Comparison of ENCODE assay signal across 26 cellular contexts in the genomic region with DNA sequence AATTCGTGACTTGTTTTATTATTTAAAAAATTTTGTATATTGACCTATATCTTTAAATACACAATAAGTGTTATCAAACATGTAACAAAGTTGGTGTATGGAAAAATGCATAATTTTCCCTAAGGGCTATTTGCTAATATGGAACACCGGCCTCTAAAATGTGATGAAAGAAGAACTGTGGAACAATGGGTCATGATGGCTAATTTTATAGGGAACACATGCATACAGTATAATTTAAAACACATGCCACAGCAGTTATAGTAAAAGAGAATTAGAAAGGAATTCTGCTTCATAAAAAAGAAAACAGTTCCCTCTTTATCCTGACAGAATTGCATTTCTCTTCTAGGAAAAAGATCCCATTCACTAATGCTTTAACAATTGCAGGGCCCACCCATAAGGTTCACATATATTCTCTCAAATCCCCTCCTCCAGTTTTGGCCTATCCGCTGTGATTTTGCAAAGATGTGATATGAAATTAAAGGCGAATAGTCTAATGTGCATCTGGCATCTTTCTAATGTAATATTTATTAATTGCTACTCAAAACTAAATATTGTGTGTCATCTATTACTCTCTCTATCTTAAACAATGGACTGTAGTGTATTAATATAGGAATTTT.
A peak's percentile ranks its signal among the peaks of the same experiment; 100 is the strongest.
DNase-seq lines count a peak whose midpoint lies in the region; ATAC-seq and TF ChIP-seq lines count a peak whose summit lies in the region.
"Had no signal": no experiment of that assay in that cellular context is flagged by ENCODE, and none has a peak within 500 bp of the region (broad histone marks: within the 10 kb centered on the region; RNA-seq: fewer than 3 reads in every experiment).

No MANE protein-coding gene starts in this region.

- BruUV-seq in IMR-90 (replicated peaks; lab: Mats Ljungman, UMichigan): no TSS peak

- H3K4me2 ChIP-seq in IMR-90 (ENCODE audit: low read depth, low read length) (no peak overlapping the region), Karpas-422 (ENCODE audit: low read depth, low read length, poor library complexity, severe bottlenecking) (no peak overlapping the region), mesendoderm (ENCODE audit: low read length) (no peak overlapping the region)

- H4K5ac ChIP-seq in IMR-90 (ENCODE audit: low read depth, low read length) (no peak overlapping the region), mesendoderm (ENCODE audit: low read length) (no peak overlapping the region)

- H3K18ac ChIP-seq in IMR-90 (ENCODE audit: low read depth, low read length) (peak overlapping the region; percentile 62; the same call in 1 of the 2 replicates), mesendoderm (ENCODE audit: low read length) (no peak overlapping the region)

- no peak overlapping the region for H4K8ac ChIP-seq in IMR-90 (ENCODE audit: low read depth in 2 of 2, low read length in 2 of 2)
- H4K8ac ChIP-seq in mesendoderm (ENCODE audit: low read depth, low read length): no peak overlapping the region

- in situ Hi-C loops in IMR-90 (cut with MboI; ENCODE audit: low sequenced_read_pairs): no loop called here

- no peaks in the 10 kb centered on the region for H3K27me3 ChIP-seq in IMR-90 (ENCODE audit: control insufficient read depth, insufficient read depth, low read length)
- H3K27me3 ChIP-seq in ectodermal cell (ENCODE audit: control insufficient read depth, insufficient read depth, low read length, poor library complexity, severe bottlenecking): no peaks in the 10 kb centered on the region
- no peaks in the 10 kb centered on the region for H3K27me3 ChIP-seq in Karpas-422 (ENCODE audit: low read length)
- no peaks in the 10 kb centered on the region for H3K27me3 ChIP-seq in mesendoderm (ENCODE audit: insufficient read depth, low read length, poor library complexity)
- H3K27me3 ChIP-seq: ascending aorta, heart left ventricle, vagina had no signal

- H3K36me3 ChIP-seq in IMR-90 (ENCODE audit: control insufficient read depth, insufficient read depth, low read length) (no peaks in the 10 kb centered on the region), ectodermal cell (ENCODE audit: control insufficient read depth, insufficient read depth, low read length) (no peaks in the 10 kb centered on the region), Karpas-422 (ENCODE audit: insufficient read depth, low read length) (no peaks in the 10 kb centered on the region), mesendoderm (ENCODE audit: control insufficient read depth, insufficient read depth, low read length) (no peaks in the 10 kb centered on the region)
- H3K36me3 ChIP-seq: ascending aorta, heart left ventricle, vagina had no signal

- TF ChIP-seq CTCF in AG10803 (conservative IDR thresholded peaks at IDR 0.05; ENCODE audit: low read length) (no peak), IMR-90 (conservative IDR thresholded peaks at IDR 0.05; ENCODE audit: low read depth, low read length) (no peak), mesothelial cell of epicardium (IDR thresholded peaks at IDR 0.05; ENCODE audit: unreplicated experiment) (no peak)

- H3K27ac Mint-ChIP-seq in mesothelial cell of epicardium: peak overlapping the region; percentile 52
- H3K27ac Mint-ChIP-seq: activated naive CD4-positive, alpha-beta T cell treated with anti-CD3 and anti-CD28 coated beads, Interleukin-2, amount 50 U/mL, for 24 hours; CD4-positive, alpha-beta memory T cell; immature natural killer cell; progenitor cell of endocrine pancreas; T-helper 1 cell treated with Interleukin-12 subunit alpha and Interleukin-12 subunit beta and Interleukin-4 antibody, amounts not matched to agents 30 μg/mL and 1 μg/mL, for 36 hours had no signal

- H2AFZ ChIP-seq in IMR-90 (replicated peaks; ENCODE audit: low read length, poor library complexity): no peak overlapping the region
- no peak overlapping the region for H2AFZ ChIP-seq in Karpas-422 (ENCODE audit: low read length)

- peaks cover 5% of the 10 kb centered on the region for H3K36me3 Mint-ChIP-seq in mesothelial cell of epicardium
- H3K36me3 Mint-ChIP-seq: activated naive CD4-positive, alpha-beta T cell treated with anti-CD3 and anti-CD28 coated beads, Interleukin-2, amount 50 U/mL, for 24 hours; CD4-positive, alpha-beta memory T cell; immature natural killer cell had no signal

- TF ChIP-seq POLR2A in IMR-90 (IDR thresholded peaks at IDR 0.05; ENCODE audit: low read depth, low read length): no peak

- no peaks in the 10 kb centered on the region for H3K9me3 ChIP-seq in IMR-90 (ENCODE audit: control insufficient read depth, insufficient read depth, low read length)
- H3K9me3 ChIP-seq in ectodermal cell (ENCODE audit: control insufficient read depth, low read length): no peaks in the 10 kb centered on the region
- H3K9me3 ChIP-seq in Karpas-422 (ENCODE audit: low read length): no peaks in the 10 kb centered on the region
- H3K9me3 ChIP-seq: ascending aorta, vagina had no signal

- DNase-seq in AG10803 (ENCODE audit: low read depth) (peak; percentile 90), IMR-90 (peak; percentile 16), mesothelial cell of epicardium (ENCODE audit: low spot score in 2 of 2, unreplicated experiment in 2 of 2) (no peak), SIG-M5 treated with dmso at 0.1 percent for 504 hours (lab: John Stamatoyannopoulos, UW; ENCODE audit: unreplicated experiment) (no peak), Karpas-422 (no peak), DMS53 (lab: John Stamatoyannopoulos, UW) (no peak), mesendoderm (no peak)
- DNase-seq: activated CD4-positive, alpha-beta T cell treated with anti-CD3 and anti-CD28 coated beads for 4 hours; CD4-positive, alpha-beta memory T cell; DMS153; heart left ventricle; immature natural killer cell; Kasumi-1; midbrain; NCI-H1092 treated with DMSO at 0.1 percent for 48 hours; NCI-H2081; NCI-H446; Right ventricle myocardium superior had no signal

- H3K79me1 ChIP-seq in IMR-90 (ENCODE audit: low read depth in 1 of 2, low read length in 2 of 2) (no peaks in the 10 kb centered on the region), mesendoderm (ENCODE audit: low read length) (no peaks in the 10 kb centered on the region)

- no peak overlapping the region for H2AK9ac ChIP-seq in IMR-90 (replicated peaks; ENCODE audit: low read depth, low read length, poor library complexity)

- no peak overlapping the region for H3K14ac ChIP-seq in IMR-90 (replicated peaks; ENCODE audit: low read depth, low read length)

- no peak overlapping the region for H3K9ac ChIP-seq in IMR-90 (ENCODE audit: low read depth, low read length)
- no peak overlapping the region for H3K9ac ChIP-seq in Karpas-422 (ENCODE audit: low read length)
- no peak overlapping the region for H3K9ac ChIP-seq in mesendoderm (ENCODE audit: low read length)

- H2BK20ac ChIP-seq in IMR-90 (ENCODE audit: low read depth, low read length): peak overlapping the region; percentile 44; the same call in 1 of the 2 replicates

- H4K91ac ChIP-seq in IMR-90 (ENCODE audit: insufficient read depth, low read depth, low read length): no peak overlapping the region

- no peaks in the 10 kb centered on the region for H3K9me1 ChIP-seq in IMR-90 (ENCODE audit: insufficient read depth, low read length)

- H3K23ac ChIP-seq in IMR-90 (ENCODE audit: low read depth, low read length) (no peak overlapping the region), mesendoderm (ENCODE audit: low read length) (no peak overlapping the region)

- H3K9me3 Mint-ChIP-seq in mesothelial cell of epicardium: peaks cover 8% of the 10 kb centered on the region
- H3K9me3 Mint-ChIP-seq: activated naive CD4-positive, alpha-beta T cell treated with anti-CD3 and anti-CD28 coated beads, Interleukin-2, amount 50 U/mL, for 24 hours; central memory CD8-positive, alpha-beta T cell; immature natural killer cell; T-helper 1 cell treated with Interleukin-12 subunit alpha and Interleukin-12 subunit beta and Interleukin-4 antibody, amounts not matched to agents 30 μg/mL and 1 μg/mL, for 36 hours had no signal

- intact Hi-C loops in IMR-90 (cut with micrococcal nuclease): no loop called here

- no peak overlapping the region for H3K4me3 Mint-ChIP-seq in mesothelial cell of epicardium
- H3K4me3 Mint-ChIP-seq: activated naive CD4-positive, alpha-beta T cell treated with anti-CD3 and anti-CD28 coated beads, Interleukin-2, amount 50 U/mL, for 24 hours; CD4-positive, alpha-beta memory T cell; central memory CD8-positive, alpha-beta T cell; immature natural killer cell; neural crest cell; T-helper 1 cell treated with Interleukin-12 subunit alpha and Interleukin-12 subunit beta and Interleukin-4 antibody, amounts not matched to agents 30 μg/mL and 1 μg/mL, for 36 hours had no signal

- no peaks in the 10 kb centered on the region for H3K9me2 ChIP-seq in Karpas-422 (replicated peaks; ENCODE audit: insufficient read depth, low read length)

- H3K4me1 Mint-ChIP-seq in mesothelial cell of epicardium: peaks cover 20% of the 10 kb centered on the region
- H3K4me1 Mint-ChIP-seq: activated naive CD4-positive, alpha-beta T cell treated with anti-CD3 and anti-CD28 coated beads, Interleukin-2, amount 50 U/mL, for 24 hours; CD4-positive, alpha-beta memory T cell; central memory CD8-positive, alpha-beta T cell; immature natural killer cell had no signal

- H2BK15ac ChIP-seq in IMR-90 (ENCODE audit: low read depth, low read length): no peak overlapping the region
- no peak overlapping the region for H2BK15ac ChIP-seq in mesendoderm (replicated peaks; ENCODE audit: low read depth)

- peak overlapping the region; percentile 25; the same call in 1 of the 2 replicates for H2BK120ac ChIP-seq in IMR-90 (ENCODE audit: low read depth, low read length)
- H2BK120ac ChIP-seq in mesendoderm (ENCODE audit: low read depth, low read length): no peak overlapping the region

- H3K4me3 ChIP-seq in AG10803 (ENCODE audit: low read length) (no peak overlapping the region), IMR-90 (ENCODE audit: insufficient read depth, low read depth, low read length) (no peak overlapping the region), ectodermal cell (ENCODE audit: insufficient read depth, low read depth, low read length) (no peak overlapping the region), Karpas-422 (ENCODE audit: low read length) (no peak overlapping the region), mesendoderm (ENCODE audit: low read length) (no peak overlapping the region)
- H3K4me3 ChIP-seq: ascending aorta, heart left ventricle, vagina had no signal

- CTCF ChIA-PET in IMR-90 (lab: Yijun Ruan, JAX): no interaction called here

- H2AK5ac ChIP-seq in IMR-90 (ENCODE audit: low read depth, low read length) (no peak overlapping the region), mesendoderm (ENCODE audit: low read length) (no peak overlapping the region)

- peaks cover 2% of the 10 kb centered on the region; the same call in 1 of the 2 replicates for H3K4me1 ChIP-seq in IMR-90 (ENCODE audit: control insufficient read depth, insufficient read depth, low read length)
- H3K4me1 ChIP-seq in ectodermal cell (ENCODE audit: control insufficient read depth, insufficient read depth, low read length): peaks cover 5% of the 10 kb centered on the region
- no peaks in the 10 kb centered on the region for H3K4me1 ChIP-seq in Karpas-422 (ENCODE audit: low read length)
- no peaks in the 10 kb centered on the region for H3K4me1 ChIP-seq in mesendoderm (ENCODE audit: control insufficient read depth, low read depth, low read length)
- H3K4me1 ChIP-seq: ascending aorta had no signal

- no peak for ATAC-seq in IMR-90 (ENCODE audit: low read depth)
- ATAC-seq: heart left ventricle had no signal

- H3K56ac ChIP-seq in IMR-90 (ENCODE audit: extremely low read depth, insufficient read depth, low read length): no peak overlapping the region
- no peak overlapping the region for H3K56ac ChIP-seq in mesendoderm (ENCODE audit: low read length)

- POLR2A ChIA-PET in IMR-90 (lab: Charles Lee; ENCODE audit: unreplicated experiment): no interaction called here

- TF ChIP-seq RAD21 in IMR-90 (IDR thresholded peaks at IDR 0.05; ENCODE audit: low read length): no peak

- H3K79me2 ChIP-seq in Karpas-422 (ENCODE audit: low read length): no peaks in the 10 kb centered on the region
- no peaks in the 10 kb centered on the region for H3K79me2 ChIP-seq in mesendoderm (ENCODE audit: control insufficient read depth, insufficient read depth, low read length)

- WGBS in IMR-90 (ENCODE audit: extremely low coverage in 2 of 2, insufficient read length in 1 of 2), 2 experiments: no CpG with 5 or more reads among the region's 4 CpGs
- 80 to 96% methylated on average over 1 to 3 of the region's 4 CpGs for WGBS in ectodermal cell, 2 experiments
- no CpG with 5 or more reads among the region's 4 CpGs for WGBS in mesendoderm (ENCODE audit: extremely low coverage, insufficient coverage, low lambda C conversion rate)

- peak overlapping the region; percentile 25; the same call in 1 of the 2 replicates for H3K27ac ChIP-seq in IMR-90 (ENCODE audit: insufficient read depth, low read length)
- H3K27ac ChIP-seq in ectodermal cell (ENCODE audit: insufficient read depth, low read depth, low read length, poor library complexity, severe bottlenecking): peak overlapping the region; percentile 5
- H3K27ac ChIP-seq in Karpas-422 (ENCODE audit: low read length): no peak overlapping the region
- no peak overlapping the region for H3K27ac ChIP-seq in mesendoderm (ENCODE audit: low read depth, low read length)
- H3K27ac ChIP-seq: ascending aorta, heart left ventricle, vagina had no signal

- H4K20me1 ChIP-seq in IMR-90 (ENCODE audit: insufficient read depth, low read length) (no peaks in the 10 kb centered on the region), Karpas-422 (ENCODE audit: insufficient read depth, low read depth, low read length) (no peaks in the 10 kb centered on the region)

- H3K4ac ChIP-seq in IMR-90 (ENCODE audit: low read depth, low read length): no peak overlapping the region; the same call in 1 of the 2 replicates
- no peak overlapping the region for H3K4ac ChIP-seq in mesendoderm (ENCODE audit: low read depth, low read length)

- H3K27me3 Mint-ChIP-seq in mesothelial cell of epicardium (ENCODE audit: low read depth): no peaks in the 10 kb centered on the region
- H3K27me3 Mint-ChIP-seq: progenitor cell of endocrine pancreas had no signal

- peak overlapping the region; percentile 57 for H2BK5ac ChIP-seq in IMR-90 (ENCODE audit: low read depth, low read length, poor library complexity, severe bottlenecking)
- H2BK5ac ChIP-seq in mesendoderm (ENCODE audit: low read length): no peak overlapping the region

- dilution Hi-C loops in IMR-90 (cut with HindIII; ENCODE audit: low sequenced_read_pairs, unreplicated experiment): no loop called here

Comparison
In these comparisons a context has a peak if more than half of its experiments do, and no peak if none do; other contexts are left out.
1. DNase-seq: peak in AG10803 (single experiment) and IMR-90 (single experiment); none in mesothelial cell of epicardium (0 of 2), SIG-M5 treated with dmso at 0.1 percent for 504 hours (single experiment), Karpas-422 (single experiment), DMS53 (single experiment) and mesendoderm (single experiment).
2. H3K27ac ChIP-seq: peak in IMR-90 (single experiment) and ectodermal cell (single experiment); none in Karpas-422 (single experiment) and mesendoderm (single experiment).